20 cellular contexts compared by ENCODE assay signal in genomic region chr10:67296926-67297325, GRCh38.
"Had no signal": no experiment of that assay in that cellular context is flagged by ENCODE, and none has a peak within 500 bp of the region (broad histone marks: within the 10 kb centered on the region; RNA-seq: fewer than 3 reads in every experiment).

No MANE protein-coding gene starts in this region.

- ATAC-seq: foreskin keratinocyte; gastroesophageal sphincter; heart right ventricle; left colon; left lobe of liver; naive thymus-derived CD4-positive, alpha-beta T cell had no signal

- FAIRE-seq: endothelial cell of umbilical vein, frontal cortex, islet of Langerhans, keratinocyte had no signal

- DNase-seq: colonic mucosa; cortex of kidney; effector memory CD4-positive, alpha-beta T cell; foreskin keratinocyte; glutamatergic neuron; head of caudate nucleus; heart right ventricle; hippocampal formation; left colon; left ventricle myocardium inferior; mammary epithelial cell; mesendoderm; midbrain; naive thymus-derived CD4-positive, alpha-beta T cell had no signal
